ENCODE assay signal across 1 cellular context in the genomic region with DNA sequence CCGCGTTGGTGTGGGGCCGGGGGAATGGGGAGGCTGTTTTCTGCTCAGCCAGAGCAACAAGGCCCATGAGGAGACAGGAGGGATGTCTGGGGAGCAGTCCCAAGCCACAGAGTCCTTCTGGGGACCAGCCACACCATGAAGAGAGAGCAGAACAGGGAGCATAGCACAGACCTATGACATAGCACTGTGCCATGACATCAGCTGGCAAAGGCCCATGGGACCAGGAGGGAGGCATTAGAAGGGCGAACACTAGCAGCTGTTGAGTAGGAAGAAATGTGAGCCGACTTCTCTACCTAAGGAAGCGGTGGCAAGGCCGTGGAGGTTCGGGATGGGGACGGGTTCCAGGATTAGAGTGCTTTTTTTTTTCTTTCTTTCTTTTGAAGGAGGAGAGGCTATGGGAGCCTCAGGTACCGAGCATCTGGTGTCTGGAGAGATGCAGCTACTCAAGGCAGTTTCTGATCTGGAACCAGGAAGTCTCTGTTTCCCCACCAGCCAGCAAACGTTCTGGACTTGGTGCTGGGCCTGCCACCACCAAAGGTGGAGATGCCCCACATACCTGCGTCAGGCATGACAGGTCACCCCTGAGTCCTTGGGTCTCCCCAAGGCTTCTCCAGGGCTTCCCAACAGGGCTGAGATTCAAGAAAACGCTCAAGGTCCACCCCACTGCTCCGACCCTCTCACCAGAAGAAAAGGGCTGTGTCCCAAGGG.
TF ChIP-seq lines count a peak whose summit lies in the region.

No MANE protein-coding gene starts in this region.

TF ChIP-seq in K562, 482 proteins besides CTCF, POLR2A, EP300 and RAD21:
- TF ChIP-seq LCOR (CRISPR knock-in tag; IDR thresholded peaks at IDR 0.05) (no peak), ZNF707 (CRISPR knock-in tag; conservative IDR thresholded peaks at IDR 0.05) (no peak), ETV6 (IDR thresholded peaks at IDR 0.05; ENCODE audit: borderline replicate concordance in 1 of 2, low read depth in 2 of 2, low read length in 1 of 2) (no peak), ETV6 (CRISPR knock-in tag; IDR thresholded peaks at IDR 0.05; ENCODE audit: borderline replicate concordance) (no peak), ZNF57 (CRISPR knock-in tag; IDR thresholded peaks at IDR 0.05) (no peak), U2AF2 (optimal IDR thresholded peaks at IDR 0.05; ENCODE audit: low read depth, low read length) (no peak), DMBX1 (CRISPR knock-in tag; IDR thresholded peaks at IDR 0.05; ENCODE audit: borderline replicate concordance) (no peak), ZSCAN29 (IDR thresholded peaks at IDR 0.05) (no peak), SP1 (CRISPR knock-in tag; IDR thresholded peaks at IDR 0.05) (no peak), SOX6 (IDR thresholded peaks at IDR 0.05) (no peak)
- TF ChIP-seq, protein P1, sequence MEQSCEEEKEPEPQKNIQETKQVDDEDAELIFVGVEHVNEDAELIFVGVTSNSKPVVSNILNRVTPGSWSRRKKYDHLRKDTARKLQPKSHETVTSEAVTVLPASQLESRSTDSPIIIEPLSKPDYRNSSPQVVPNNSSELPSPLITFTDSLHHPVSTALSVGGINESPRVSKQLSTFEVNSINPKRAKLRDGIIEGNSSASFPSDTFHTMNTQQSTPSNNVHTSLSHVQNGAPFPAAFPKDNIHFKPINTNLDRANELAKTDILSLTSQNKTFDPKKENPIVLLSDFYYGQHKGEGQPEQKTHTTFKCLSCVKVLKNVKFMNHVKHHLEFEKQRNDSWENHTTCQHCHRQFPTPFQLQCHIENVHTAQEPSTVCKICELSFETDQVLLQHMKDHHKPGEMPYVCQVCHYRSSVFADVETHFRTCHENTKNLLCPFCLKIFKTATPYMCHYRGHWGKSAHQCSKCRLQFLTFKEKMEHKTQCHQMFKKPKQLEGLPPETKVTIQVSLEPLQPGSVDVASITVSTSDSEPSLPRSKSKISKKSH (CRISPR knock-in tag; IDR thresholded peaks at IDR 0.05) = no peak
- TF ChIP-seq, protein P2, sequence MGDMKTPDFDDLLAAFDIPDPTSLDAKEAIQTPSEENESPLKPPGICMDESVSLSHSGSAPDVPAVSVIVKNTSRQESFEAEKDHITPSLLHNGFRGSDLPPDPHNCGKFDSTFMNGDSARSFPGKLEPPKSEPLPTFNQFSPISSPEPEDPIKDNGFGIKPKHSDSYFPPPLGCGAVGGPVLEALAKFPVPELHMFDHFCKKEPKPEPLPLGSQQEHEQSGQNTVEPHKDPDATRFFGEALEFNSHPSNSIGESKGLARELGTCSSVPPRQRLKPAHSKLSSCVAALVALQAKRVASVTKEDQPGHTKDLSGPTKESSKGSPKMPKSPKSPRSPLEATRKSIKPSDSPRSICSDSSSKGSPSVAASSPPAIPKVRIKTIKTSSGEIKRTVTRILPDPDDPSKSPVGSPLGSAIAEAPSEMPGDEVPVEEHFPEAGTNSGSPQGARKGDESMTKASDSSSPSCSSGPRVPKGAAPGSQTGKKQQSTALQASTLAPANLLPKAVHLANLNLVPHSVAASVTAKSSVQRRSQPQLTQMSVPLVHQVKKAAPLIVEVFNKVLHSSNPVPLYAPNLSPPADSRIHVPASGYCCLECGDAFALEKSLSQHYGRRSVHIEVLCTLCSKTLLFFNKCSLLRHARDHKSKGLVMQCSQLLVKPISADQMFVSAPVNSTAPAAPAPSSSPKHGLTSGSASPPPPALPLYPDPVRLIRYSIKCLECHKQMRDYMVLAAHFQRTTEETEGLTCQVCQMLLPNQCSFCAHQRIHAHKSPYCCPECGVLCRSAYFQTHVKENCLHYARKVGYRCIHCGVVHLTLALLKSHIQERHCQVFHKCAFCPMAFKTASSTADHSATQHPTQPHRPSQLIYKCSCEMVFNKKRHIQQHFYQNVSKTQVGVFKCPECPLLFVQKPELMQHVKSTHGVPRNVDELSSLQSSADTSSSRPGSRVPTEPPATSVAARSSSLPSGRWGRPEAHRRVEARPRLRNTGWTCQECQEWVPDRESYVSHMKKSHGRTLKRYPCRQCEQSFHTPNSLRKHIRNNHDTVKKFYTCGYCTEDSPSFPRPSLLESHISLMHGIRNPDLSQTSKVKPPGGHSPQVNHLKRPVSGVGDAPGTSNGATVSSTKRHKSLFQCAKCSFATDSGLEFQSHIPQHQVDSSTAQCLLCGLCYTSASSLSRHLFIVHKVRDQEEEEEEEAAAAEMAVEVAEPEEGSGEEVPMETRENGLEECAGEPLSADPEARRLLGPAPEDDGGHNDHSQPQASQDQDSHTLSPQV (IDR thresholded peaks at IDR 0.05) = no peak
